ENCODE assay signal across 8 cellular contexts in the genomic region with DNA sequence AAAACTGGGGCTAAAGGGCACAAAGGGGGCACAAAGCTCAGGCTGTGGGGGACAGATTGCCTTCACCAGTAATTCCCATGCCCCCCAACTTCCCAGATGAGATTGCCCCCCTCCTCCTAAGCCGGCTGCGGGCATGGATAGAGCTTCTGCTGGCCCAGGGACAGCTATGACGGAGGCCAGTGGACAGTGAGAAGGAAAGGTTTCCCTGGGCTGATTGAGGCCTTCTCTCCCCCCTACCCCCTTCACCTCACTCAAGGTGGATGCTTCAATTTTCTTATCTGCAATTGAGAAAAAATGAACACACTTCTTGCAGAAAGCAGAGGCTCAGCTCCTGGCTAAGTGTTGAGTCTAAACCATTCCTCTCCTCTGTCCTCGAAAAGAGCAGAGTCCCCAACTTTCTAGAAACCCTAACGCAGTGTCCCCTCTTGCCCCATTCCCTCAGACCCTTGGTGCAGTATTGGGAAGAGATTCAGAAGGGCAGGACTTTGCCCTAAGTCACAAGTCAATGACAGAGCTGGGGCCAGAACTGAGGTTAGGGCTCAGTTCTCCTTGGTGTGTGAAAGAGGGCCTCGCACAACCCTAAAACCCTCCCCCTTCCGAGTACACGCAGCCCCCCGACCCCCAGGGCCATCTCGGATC. TPM values are rescaled to one million over a fixed set of nuclear protein-coding genes. Genes with fewer than 3 reads are reported as not detected.
DNase-seq lines count a peak whose midpoint lies in the region; FAIRE-seq and TF ChIP-seq lines count a peak whose summit lies in the region.

No MANE protein-coding gene starts in this region.

- TF ChIP-seq CTCF in A673 (conservative IDR thresholded peaks at IDR 0.05; ENCODE audit: low read depth, low read length) (no peak), LNCaP clone FGC (IDR thresholded peaks at IDR 0.05; ENCODE audit: control insufficient read depth, extremely low read depth, insufficient read depth) (no peak), dorsolateral prefrontal cortex (IDR thresholded peaks at IDR 0.05 in 54 of 56, conservative IDR thresholded peaks at IDR 0.05 in 2 of 56; ENCODE audit: low read depth in 1 of 56, partially characterized antibody in 56 of 56) (no peak)

- H3K27me3 ChIP-seq in A673 (replicated peaks; ENCODE audit: insufficient read depth, low read depth, low read length, poor library complexity) (no peaks in the 10 kb centered on the region), dorsolateral prefrontal cortex (peaks cover 0 to 7% (median 0%) of the 10 kb centered on the region in 45 donors), mucosa of rectum (ENCODE audit: control insufficient read depth in 2 of 2, insufficient read depth in 2 of 2, low read length in 2 of 2) (no peaks in the 10 kb centered on the region)

- peak overlapping the region; percentile 91 to 96 for H3K9ac ChIP-seq in mucosa of rectum (ENCODE audit: low read depth in 1 of 2, low read length in 2 of 2)

- no peak for DNase-seq in A673 (ENCODE audit: low spot score)
- DNase-seq in LNCaP clone FGC (ENCODE audit: low read depth): no peak
- DNase-seq in dorsolateral prefrontal cortex: no peak
- DNase-seq in RCC 7860 (ENCODE audit: low spot score): no peak
- DNase-seq in stimulated activated naive CD4-positive, alpha-beta T cell (lab: John Stamatoyannopoulos, UW): no peak
- no peak for DNase-seq in cortex of kidney (lab: John Stamatoyannopoulos, UW)
- no peak for DNase-seq in activated CD4-positive, alpha-beta T cell treated with anti-CD3 and anti-CD28 coated beads, Interleukin-2, amount 50 U/mL, for 48 hours

- peak overlapping the region; percentile 65 for H3K4me3 ChIP-seq in A673 (ENCODE audit: low read depth, low read length, poor library complexity, severe bottlenecking)
- H3K4me3 ChIP-seq in LNCaP clone FGC (ENCODE audit: low read depth, low read length): peak overlapping the region; percentile 71
- H3K4me3 ChIP-seq in dorsolateral prefrontal cortex: peak overlapping the region; percentile 37 to 77 (median 65)
- peak overlapping the region; percentile 79 to 94 for H3K4me3 ChIP-seq in mucosa of rectum (ENCODE audit: low read length in 2 of 2)

- BruUV-seq in A673 (replicated peaks; lab: Mats Ljungman, UMichigan): TSS peak; percentile 56

- POLR2A ChIA-PET in A673 (lab: Charles Lee; ENCODE audit: low non-redundant PET): interaction anchor here (0.6 kb wide), 1 partner anchor 15 kb away, joined by 4 read pairs; a partner anchor contains a TSS

- no peak for FAIRE-seq in RCC 7860 (lab: Jason Lieb, UNC)

- CTCF ChIA-PET in A673 (lab: Charles Lee): interaction anchor here (0.8 kb wide), 1 partner anchor 16 kb away, joined by 3 read pairs; a partner anchor contains a TSS

- H3K36me3 ChIP-seq in A673 (ENCODE audit: insufficient read depth, low read length, poor library complexity, severe bottlenecking) (no peaks in the 10 kb centered on the region), mucosa of rectum (ENCODE audit: control insufficient read depth in 2 of 2, insufficient read depth in 2 of 2, low read length in 2 of 2) (no peaks in the 10 kb centered on the region)

- intact Hi-C loops in A673 (cut with micrococcal nuclease; ENCODE audit: unreplicated experiment) (no loop called here), dorsolateral prefrontal cortex (cut with DNase I) (no loop called here)

- peak overlapping the region; percentile 85 for H3K27ac ChIP-seq in A673 (ENCODE audit: low read depth, low read length, poor library complexity, severe bottlenecking)
- H3K27ac ChIP-seq in dorsolateral prefrontal cortex: peak overlapping the region in 49 of 59 donors; percentile 11 to 90 (median 71)
- peak overlapping the region; percentile 82 to 91 for H3K27ac ChIP-seq in mucosa of rectum (ENCODE audit: low read depth in 2 of 2, low read length in 2 of 2)

- peaks cover 47% of the 10 kb centered on the region for H3K4me1 ChIP-seq in A673 (ENCODE audit: insufficient read depth, low read length, poor library complexity, severe bottlenecking)
- peaks cover 41 to 53% of the 10 kb centered on the region in 2 donors for H3K4me1 ChIP-seq in mucosa of rectum (ENCODE audit: control insufficient read depth in 2 of 2, insufficient read depth in 2 of 2, low read length in 2 of 2)

- H3K9me3 ChIP-seq in A673 (ENCODE audit: low read depth, low read length, poor library complexity, severe bottlenecking): no peaks in the 10 kb centered on the region
- no peaks in the 10 kb centered on the region for H3K9me3 ChIP-seq in mucosa of rectum (ENCODE audit: control insufficient read depth in 2 of 2, low read length in 2 of 2)

RNA-seq across cellular contexts. Expression of a gene that starts 0.8 kb away (rescaled TPM):
- total RNA-seq in A673 (2021): 14.8 and 16.3 TPM in 2 replicates
- total RNA-seq in dorsolateral prefrontal cortex: 100 to 1,000 TPM in 16 of 120 experiments, 10 to 100 TPM in 104; 20.8 to 232 (median 66.2) TPM

RNA-seq across cellular contexts. Expression of a gene that starts 15.5 kb away (rescaled TPM):
- total RNA-seq in A673 (2021) (20.0 and 22.8 TPM in 2 replicates), dorsolateral prefrontal cortex (10 to 100 TPM; 19.5 to 49.7 (median 29.3) TPM)

RNA-seq across cellular contexts. Expression of a gene that starts 30.7 kb away (rescaled TPM):
- 0.69 TPM in 1 of 2 replicates, not detected in the other for total RNA-seq in A673 (2021)
- 10 to 100 TPM in 83 of 120 experiments, 1 to 10 TPM in 37; 1.0 to 82.8 (median 15.3) TPM for total RNA-seq in dorsolateral prefrontal cortex

RNA-seq across cellular contexts. Expression of a gene that starts 39.3 kb away (rescaled TPM):
- total RNA-seq in A673 (2021) (0.28 and 0.31 TPM in 2 replicates), dorsolateral prefrontal cortex (under 1 TPM in 24 of 120 experiments, not detected in 96; 0.19 to 0.68 (median 0.29) TPM)

RNA-seq across cellular contexts. Expression of a gene that starts 40.8 kb away (rescaled TPM):
- total RNA-seq in A673 (2021) (not detected in 2 replicates), dorsolateral prefrontal cortex (under 1 TPM in 13 of 120 experiments, not detected in 107; 0.25 to 0.87 (median 0.33) TPM)
